27 cellular contexts compared by ENCODE assay signal in the genomic region with DNA sequence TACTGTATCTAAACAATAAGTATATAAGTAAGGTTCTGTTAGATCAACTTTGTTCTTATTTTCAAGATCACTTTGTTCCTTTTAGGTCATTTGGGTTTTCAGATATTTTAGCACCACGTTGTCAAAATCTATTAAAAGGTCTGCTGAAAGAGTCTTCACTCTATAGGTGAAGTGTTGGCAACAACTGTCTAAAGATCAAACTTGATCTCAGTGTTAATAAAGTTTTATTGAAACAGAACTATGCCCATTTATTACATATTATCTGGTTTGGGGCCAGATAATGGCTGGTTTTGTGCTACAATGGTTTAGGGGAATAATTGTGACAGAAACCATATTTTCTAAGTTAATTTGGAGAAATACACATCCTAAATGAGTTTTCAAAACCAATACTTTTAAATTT.
"Had no signal": no experiment of that assay in that cellular context is flagged by ENCODE, and none has a peak within 500 bp of the region (broad histone marks: within the 10 kb centered on the region; RNA-seq: fewer than 3 reads in every experiment).

No MANE protein-coding gene starts in this region.

- H3K9me3 Mint-ChIP-seq: endodermal cell had no signal

- H3K27me3 ChIP-seq: colonic mucosa, dorsolateral prefrontal cortex, esophagus muscularis mucosa, esophagus squamous epithelium, foreskin keratinocyte, gastrocnemius medialis, gastroesophageal sphincter, heart left ventricle, heart right ventricle had no signal

- H3K9me3 ChIP-seq: colonic mucosa, esophagus muscularis mucosa, gastrocnemius medialis, gastroesophageal sphincter had no signal

- H3K4me1 ChIP-seq: colonic mucosa, esophagus muscularis mucosa, esophagus squamous epithelium, foreskin keratinocyte, gastrocnemius medialis, gastroesophageal sphincter, heart left ventricle, heart right ventricle had no signal

- ATAC-seq: effector memory CD8-positive, alpha-beta T cell; esophagus mucosa; foreskin keratinocyte; gastrocnemius medialis; gastroesophageal sphincter; heart left ventricle; heart right ventricle had no signal

- H3K4me3 Mint-ChIP-seq: dendritic cell treated with granulocyte-macrophage colony-stimulating factor and Interleukin-4, amounts not matched to agents 40 ng/mL and 50 ng/mL, for 4 days; effector memory CD8-positive, alpha-beta T cell; endodermal cell had no signal

- H3K27ac Mint-ChIP-seq: dendritic cell treated with granulocyte-macrophage colony-stimulating factor and Interleukin-4, amounts not matched to agents 40 ng/mL and 50 ng/mL, for 4 days; effector memory CD8-positive, alpha-beta T cell; endodermal cell had no signal

- H3K27me3 Mint-ChIP-seq: dendritic cell treated with granulocyte-macrophage colony-stimulating factor and Interleukin-4, amounts not matched to agents 40 ng/mL and 50 ng/mL, for 4 days; effector memory CD8-positive, alpha-beta T cell had no signal

- H3K36me3 ChIP-seq: colonic mucosa, esophagus muscularis mucosa, esophagus squamous epithelium, gastrocnemius medialis, gastroesophageal sphincter, heart left ventricle, heart right ventricle had no signal

- H3K27ac ChIP-seq: colonic mucosa, coronary artery, dorsolateral prefrontal cortex, epithelial cell of prostate, esophagus muscularis mucosa, esophagus squamous epithelium, foreskin keratinocyte, gastrocnemius medialis, gastroesophageal sphincter, heart left ventricle, heart right ventricle had no signal

- DNase-seq: colonic mucosa; cortex of kidney; dermis blood vessel endothelial cell; dorsolateral prefrontal cortex; effector CD4-positive, alpha-beta T cell; effector CD8-positive, alpha-beta T cell; effector memory CD4-positive, alpha-beta T cell; effector memory CD8-positive, alpha-beta T cell; endodermal cell; erythroblast; esophagus squamous epithelium; foreskin fibroblast; foreskin keratinocyte; foreskin melanocyte; gastrocnemius medialis; glutamatergic neuron; head of caudate nucleus; heart left ventricle; heart right ventricle had no signal

- H3K4me3 ChIP-seq: colonic mucosa, coronary artery, dorsolateral prefrontal cortex, esophagus muscularis mucosa, esophagus squamous epithelium, gastrocnemius medialis, gastroesophageal sphincter, heart left ventricle, heart right ventricle had no signal

- FAIRE-seq: endometrium, endothelial cell of umbilical vein had no signal

- H3K4me1 Mint-ChIP-seq: endodermal cell had no signal
